13 cellular contexts compared by ENCODE assay signal in genomic region chr5:131679911-131680310, GRCh38. TPM values are rescaled to one million over a fixed set of nuclear protein-coding genes. Genes with fewer than 3 reads are reported as not detected.
DNase-seq lines count a peak whose midpoint lies in the region; ATAC-seq and TF ChIP-seq lines count a peak whose summit lies in the region.
"Had no signal": no experiment of that assay in that cellular context is flagged by ENCODE, and none has a peak within 500 bp of the region (broad histone marks: within the 10 kb centered on the region; RNA-seq: fewer than 3 reads in every experiment).

No MANE protein-coding gene starts in this region.

- CTCF ChIA-PET in SK-N-SH (lab: Yijun Ruan, JAX) = interaction anchor here (1.0 to 1.9 kb wide), 2 partner anchors 8 to 27 kb away, joined by 3 to 5 read pairs; no protein-coding TSS in a partner anchor

- no peaks in the 10 kb centered on the region for H3F3A ChIP-seq in SK-N-SH (replicated peaks; ENCODE audit: insufficient read depth)

- H3K27me3 ChIP-seq in SK-N-SH (ENCODE audit: insufficient read depth) = no peaks in the 10 kb centered on the region
- no peaks in the 10 kb centered on the region for H3K27me3 ChIP-seq in fibroblast of lung (ENCODE audit: control insufficient read depth, insufficient read depth, low read length)
- no peaks in the 10 kb centered on the region for H3K27me3 ChIP-seq in gastrocnemius medialis
- H3K27me3 ChIP-seq in sigmoid colon = no peaks in the 10 kb centered on the region

- no peaks in the 10 kb centered on the region; a peak in 1 of 4 replicates for H3K4me1 ChIP-seq in SK-N-SH (ENCODE audit: control insufficient read depth in 1 of 2, insufficient read depth in 2 of 2, low read depth in 1 of 2, low read length in 1 of 2)
- peaks cover 4% of the 10 kb centered on the region for H3K4me1 ChIP-seq in fibroblast of lung (ENCODE audit: control insufficient read depth, extremely low read depth, insufficient read depth, low read length)
- peaks cover 19% of the 10 kb centered on the region in 2 donors for H3K4me1 ChIP-seq in gastrocnemius medialis
- H3K4me1 ChIP-seq in sigmoid colon = peaks cover 0 to 21% (median 12%) of the 10 kb centered on the region in 4 donors

- H3K79me2 ChIP-seq in SK-N-SH (ENCODE audit: insufficient read depth) (peaks cover 5% of the 10 kb centered on the region; the same call in 1 of the 2 replicates), fibroblast of lung (ENCODE audit: control insufficient read depth, insufficient read depth, low read length) (no peaks in the 10 kb centered on the region)

- TF ChIP-seq EP300 in SK-N-SH (IDR thresholded peaks at IDR 0.05; ENCODE audit: borderline replicate concordance in 1 of 2, low read depth in 1 of 2, low read length in 1 of 2) = no peak; a peak in 1 of 4 replicates
- no peak for TF ChIP-seq EP300 in sigmoid colon (IDR thresholded peaks at IDR 0.05)

- DNase-seq in GM03348 (ENCODE audit: low spot score) (peak; percentile 70), SK-N-SH (peak; percentile 24), fibroblast of lung (ENCODE audit: low read depth in 2 of 2) (peak; percentile 88 to 89), gastrocnemius medialis (no peak), midbrain (lab: John Stamatoyannopoulos, UW) (no peak), sigmoid colon (no peak)
- DNase-seq: effector CD8-positive, alpha-beta T cell; NCI-H2171; PC-9; T-helper 9 cell had no signal

- no peak overlapping the region for H3K4me2 ChIP-seq in SK-N-SH
- H3K4me2 ChIP-seq in fibroblast of lung (ENCODE audit: extremely low read depth, insufficient read depth, low read length) = no peak overlapping the region
- H3K4me2 ChIP-seq: PC-9 had no signal

- peak overlapping the region; percentile 4 to 36 for H3K27ac ChIP-seq in SK-N-SH (ENCODE audit: low read depth in 2 of 2, low read length in 1 of 2)
- H3K27ac ChIP-seq in fibroblast of lung (ENCODE audit: insufficient read depth, low read length) = no peak overlapping the region
- peak overlapping the region in 3 of 4 donors; percentile 14 to 32 (median 27) for H3K27ac ChIP-seq in gastrocnemius medialis
- no peak overlapping the region for H3K27ac ChIP-seq in sigmoid colon
- H3K27ac ChIP-seq: PC-9 had no signal

- POLR2A ChIA-PET in SK-N-SH (lab: Yijun Ruan, JAX) = no interaction called here

- 23% methylated on average over 1 of the region's 1 CpG for WGBS in SK-N-SH (ENCODE audit: low lambda C conversion rate)
- 49 to 71% methylated on average over 1 of the region's 1 CpG for WGBS in sigmoid colon, 2 donors

- TF ChIP-seq POLR2A in gastrocnemius medialis (IDR thresholded peaks at IDR 0.05) (no peak), sigmoid colon (IDR thresholded peaks at IDR 0.05) (no peak)

- H3K36me3 ChIP-seq in SK-N-SH (replicated peaks in 1 of 2; ENCODE audit: control insufficient read depth in 1 of 2, insufficient read depth in 2 of 2, low read length in 1 of 2) = peaks cover 30 to 66% of the 10 kb centered on the region in 2 experiments
- peaks cover 2% of the 10 kb centered on the region for H3K36me3 ChIP-seq in fibroblast of lung (ENCODE audit: control insufficient read depth, insufficient read depth, low read length)
- peaks cover 0 to 50% of the 10 kb centered on the region in 2 donors for H3K36me3 ChIP-seq in gastrocnemius medialis
- peaks cover 0 to 47% (median 10%) of the 10 kb centered on the region in 4 donors for H3K36me3 ChIP-seq in sigmoid colon

- H3K4me3 ChIP-seq in SK-N-SH (ENCODE audit: low read depth in 2 of 2, low read length in 1 of 2) = no peak overlapping the region
- no peak overlapping the region for H3K4me3 ChIP-seq in fibroblast of lung (replicated peaks in 1 of 4; ENCODE audit: control extremely low read depth in 1 of 4, insufficient read depth in 1 of 4, low read depth in 3 of 4, low read length in 4 of 4)
- no peak overlapping the region for H3K4me3 ChIP-seq in gastrocnemius medialis
- no peak overlapping the region for H3K4me3 ChIP-seq in sigmoid colon
- H3K4me3 ChIP-seq: PC-9 had no signal

- H3K9me3 ChIP-seq in SK-N-SH (no peaks in the 10 kb centered on the region), fibroblast of lung (ENCODE audit: control insufficient read depth, insufficient read depth, low read depth, low read length) (no peaks in the 10 kb centered on the region), gastrocnemius medialis (no peaks in the 10 kb centered on the region), sigmoid colon (no peaks in the 10 kb centered on the region)

- TF ChIP-seq CTCF in SK-N-SH (IDR thresholded peaks at IDR 0.05) (no peak), fibroblast of lung (conservative IDR thresholded peaks at IDR 0.05 in 1 of 2, IDR thresholded peaks at IDR 0.05 in 1 of 2; ENCODE audit: low read depth in 1 of 2, low read length in 2 of 2) (no peak), gastrocnemius medialis (IDR thresholded peaks at IDR 0.05 in 4 of 5, conservative IDR thresholded peaks at IDR 0.05 in 1 of 5) (no peak), sigmoid colon (IDR thresholded peaks at IDR 0.05) (no peak)

- H3K9me2 ChIP-seq in SK-N-SH = no peaks in the 10 kb centered on the region

- no peaks in the 10 kb centered on the region for H4K20me1 ChIP-seq in SK-N-SH (ENCODE audit: insufficient read depth)
- H4K20me1 ChIP-seq in fibroblast of lung (ENCODE audit: control insufficient read depth, extremely low read depth, insufficient read depth, low read length) = no peaks in the 10 kb centered on the region

- ATAC-seq in gastrocnemius medialis (no peak), GM19351 (IDR thresholded peaks at IDR 0.05; ENCODE audit: unreplicated experiment) (no peak), HG02973 (IDR thresholded peaks at IDR 0.05; ENCODE audit: unreplicated experiment) (no peak)
- ATAC-seq: HCT116 had no signal

- H3K9ac ChIP-seq in SK-N-SH = no peak overlapping the region
- H3K9ac ChIP-seq in fibroblast of lung (ENCODE audit: insufficient read depth, low read length) = no peak overlapping the region

- intact Hi-C loops in gastrocnemius medialis (cut with DNase I; ENCODE audit: low total_unique reads) = no loop called here
- intact Hi-C loops in sigmoid colon (cut with DNase I) = no loop called here

- no peak for TF ChIP-seq RAD21 in SK-N-SH (IDR thresholded peaks at IDR 0.05; ENCODE audit: low read length)

- no peak overlapping the region for H2AFZ ChIP-seq in SK-N-SH (ENCODE audit: low read depth)
- no peak overlapping the region for H2AFZ ChIP-seq in fibroblast of lung (ENCODE audit: low read length)
- H2AFZ ChIP-seq: PC-9 had no signal

- in situ Hi-C loops in gastrocnemius medialis (cut with MboI; ENCODE audit: low sequenced_read_pairs in 4 of 4) = no loop called here

TF ChIP-seq in SK-N-SH, 30 proteins besides CTCF, POLR2A, EP300 and RAD21:
- TF ChIP-seq TCF12 (IDR thresholded peaks at IDR 0.05) (peak; percentile 17; the same call in 1 of the 2 replicates), FOSL2 (IDR thresholded peaks at IDR 0.05; ENCODE audit: borderline replicate concordance, low read depth) (0 out of 2 replicates have a peak, but pooled peaks have one; percentile 2), USF1 (IDR thresholded peaks at IDR 0.05; ENCODE audit: borderline replicate concordance, low read depth) (peak; percentile 61; the same call in 1 of the 2 replicates), GATA2 (CRISPR knock-in tag; IDR thresholded peaks at IDR 0.05) (no peak)

RNA-seq across cellular contexts. Expression of gene RAPGEF6, which starts 44.9 kb away (rescaled TPM):
- polyA plus RNA-seq in SK-N-SH (2012; rRNA removed) (2.9 and 4.7 TPM in 2 replicates), fibroblast of lung (9.1 and 10.2 TPM in 2 replicates), sigmoid colon (1 to 10 TPM; 1.8 to 8.0 (median 2.1) TPM)
- 3.0 and 3.3 TPM in 2 replicates for polyA plus RNA-seq in SK-N-SH (2012; cell fraction: cytosol; rRNA removed)
- polyA plus RNA-seq in SK-N-SH (2012; cell fraction: nucleus; rRNA removed) = 4.9 and 9.0 TPM in 2 replicates
- total RNA-seq in fibroblast of lung (30.0 and 35.7 TPM in 2 replicates), gastrocnemius medialis (10 to 100 TPM in 1 of 4 donors, 1 to 10 TPM in 3; 7.2 to 11.7 (median 8.5) TPM), sigmoid colon (10 to 100 TPM; 16.1 to 30.5 (median 18.6) TPM)
- 4.7 and 4.8 TPM in 2 replicates for polyA plus RNA-seq in fibroblast of lung (2012)
- 4.6 and 9.9 TPM in 2 replicates for polyA minus RNA-seq in fibroblast of lung (ENCODE audit: low replicate concordance)

Comparison
In these comparisons a context has a peak if more than half of its experiments do, and no peak if none do; other contexts are left out.
1. DNase-seq: peak in GM03348 (single experiment), SK-N-SH (single experiment) and fibroblast of lung (2 of 2); none in gastrocnemius medialis (0 of 2), midbrain (single experiment) and sigmoid colon (single experiment).
2. H3K27ac ChIP-seq: peak in SK-N-SH (2 of 2) and gastrocnemius medialis (3 of 4); none in fibroblast of lung (single experiment) and sigmoid colon (0 of 4).